In the genomic region with DNA sequence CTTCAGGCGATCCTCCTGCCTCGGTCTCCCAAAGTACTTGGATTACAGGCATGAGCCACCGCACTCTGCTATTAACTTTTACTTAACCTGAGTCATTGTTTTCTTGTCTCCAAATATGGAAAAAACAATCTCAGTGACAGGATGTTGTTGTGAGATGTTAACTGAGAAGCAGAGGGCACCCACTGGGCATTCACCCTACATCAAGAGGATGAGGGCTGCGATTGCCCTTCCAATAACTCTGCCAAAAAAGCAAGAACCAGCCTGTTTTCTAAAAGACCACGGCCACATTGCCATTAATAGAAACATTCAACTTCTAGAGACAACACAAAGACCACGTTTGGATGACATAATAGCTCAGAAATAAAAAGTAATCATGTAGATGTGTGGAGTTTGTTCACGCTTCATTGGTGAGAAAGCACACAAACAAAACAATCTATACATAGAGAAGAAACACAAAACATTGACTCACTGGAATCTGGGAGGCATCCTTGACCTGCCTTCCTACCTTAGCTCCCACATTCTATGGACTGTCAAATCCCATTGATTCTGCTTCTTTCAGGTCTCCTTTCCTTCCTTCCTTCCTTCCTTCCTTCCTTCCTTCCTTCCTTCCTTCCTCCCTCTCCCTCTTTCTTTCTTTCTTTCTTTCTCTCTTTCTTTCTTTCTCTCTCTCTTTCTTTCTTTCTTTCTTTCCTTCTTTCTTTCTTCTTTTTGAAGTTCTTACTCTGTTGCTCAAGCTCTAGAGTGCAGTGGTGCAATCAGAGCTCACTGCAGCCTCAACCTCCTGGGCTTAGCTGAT, we compare ENCODE assay signal across 24 cellular contexts.
DNase-seq lines count a peak whose midpoint lies in the region; ATAC-seq, FAIRE-seq and TF ChIP-seq lines count a peak whose summit lies in the region.
"Had no signal": no experiment of that assay in that cellular context is flagged by ENCODE, and none has a peak within 500 bp of the region (broad histone marks: within the 10 kb centered on the region; RNA-seq: fewer than 3 reads in every experiment).

No MANE protein-coding gene starts in this region.

- DNase-seq in IMR-90 (no peak), K562 (ENCODE audit: extremely low read depth in 1 of 4, low spot score in 3 of 4) (no peak), kidney tubule cell (ENCODE audit: low spot score) (peak; percentile 35), HFFc6 (no peak), NCI-H2227 (lab: John Stamatoyannopoulos, UW; ENCODE audit: unreplicated experiment) (no peak), upper lobe of right lung (no peak)
- DNase-seq in activated T-cell treated with anti-CD3 and anti-CD28 coated beads, Interleukin-2, amount 50 U/mL, for 1 hour: no peak
- DNase-seq: activated CD4-positive, alpha-beta T cell treated with anti-CD3 and anti-CD28 coated beads, Interleukin-2, amount 50 U/mL, for 1 hour; activated effector memory CD4-positive, alpha-beta T cell treated with Interleukin-2 at 50 U/mL for 16 hours; adrenal gland; DMS79 treated with DMSO at 0.1 percent for 48 hours; left lung; NCI-H1048; NCI-H187 treated with DMSO at 0.1 percent for 48 hours; NCI-H446 treated with DMSO at 0.1 percent for 48 hours; Peyer's patch; T-helper 17 cell had no signal

- H3K36me3 ChIP-seq in ACC112 (ENCODE audit: insufficient read depth, low read length): no peaks in the 10 kb centered on the region
- H3K36me3 ChIP-seq in IMR-90 (ENCODE audit: control insufficient read depth, insufficient read depth, low read length): no peaks in the 10 kb centered on the region
- H3K36me3 ChIP-seq in K562 (ENCODE audit: control insufficient read depth, insufficient read depth, low read length): no peaks in the 10 kb centered on the region
- H3K36me3 ChIP-seq in upper lobe of right lung: no peaks in the 10 kb centered on the region
- H3K36me3 ChIP-seq: adrenal gland, cardiac muscle cell, left lung, Peyer's patch had no signal

- H3K23ac ChIP-seq in IMR-90 (ENCODE audit: low read depth, low read length): no peak overlapping the region

- H2AK5ac ChIP-seq in IMR-90 (ENCODE audit: low read depth, low read length): peak overlapping the region; percentile 88

- no CpG with 5 or more reads among the region's 7 CpGs for WGBS in IMR-90 (ENCODE audit: extremely low coverage in 2 of 2, insufficient read length in 1 of 2), 2 experiments
- 24% methylated on average over 7 of the region's 7 CpGs for WGBS in K562 (ENCODE audit: insufficient coverage, low coverage, missing lambda C conversion rate)

- H3K79me2 ChIP-seq in ACC112 (ENCODE audit: control insufficient read depth, insufficient read depth, low read length, unreplicated experiment) (no peaks in the 10 kb centered on the region), K562 (ENCODE audit: control insufficient read depth, insufficient read depth, low read length) (no peaks in the 10 kb centered on the region)

- TF ChIP-seq POLR2A in IMR-90 (IDR thresholded peaks at IDR 0.05; ENCODE audit: low read depth, low read length) (no peak), K562 (conservative IDR thresholded peaks at IDR 0.05) (no peak)

- H2BK120ac ChIP-seq in IMR-90 (ENCODE audit: low read depth, low read length): peak overlapping the region; percentile 55

- peak overlapping the region; percentile 79 for H3K18ac ChIP-seq in IMR-90 (ENCODE audit: low read depth, low read length)

- no peak for FAIRE-seq in K562 (lab: Jason Lieb, UNC)
- FAIRE-seq: GM12878, urothelium cell line had no signal

- H2BK20ac ChIP-seq in IMR-90 (ENCODE audit: low read depth, low read length): peak overlapping the region; percentile 27; the same call in 1 of the 2 replicates

- H2BK15ac ChIP-seq in IMR-90 (ENCODE audit: low read depth, low read length): peak overlapping the region; percentile 77; the same call in 2 of the 3 replicates

- ATAC-seq in IMR-90 (ENCODE audit: low read depth) (no peak), K562 (no peak), upper lobe of right lung (no peak)
- ATAC-seq: GM12878, left lung, sciatic nerve, T-helper 17 cell had no signal

- no peak overlapping the region for H3K56ac ChIP-seq in IMR-90 (ENCODE audit: extremely low read depth, insufficient read depth, low read length)

- H3K4me2 ChIP-seq in IMR-90 (ENCODE audit: low read depth, low read length) (no peak overlapping the region), K562 (ENCODE audit: insufficient read depth, low read length) (no peak overlapping the region)

- no peaks in the 10 kb centered on the region for H3K36me3 Mint-ChIP-seq in HFFc6 (ENCODE audit: low read depth)

- CTCF ChIA-PET in IMR-90 (lab: Yijun Ruan, JAX) (no interaction called here), K562 (lab: Yijun Ruan, JAX; ENCODE audit: low intra/inter-chr PET ratio) (no interaction called here)

- peak overlapping the region; percentile 44 for H4K91ac ChIP-seq in IMR-90 (ENCODE audit: insufficient read depth, low read depth, low read length)

- peak overlapping the region; percentile 12; the same call in 1 of the 2 replicates for H3K14ac ChIP-seq in IMR-90 (replicated peaks; ENCODE audit: low read depth, low read length)

- no peaks in the 10 kb centered on the region; the same call in 1 of the 2 replicates for H3K27me3 Mint-ChIP-seq in HFFc6 (ENCODE audit: insufficient read depth)
- H3K27me3 Mint-ChIP-seq: T-helper 17 cell had no signal

- intact Hi-C loops in IMR-90 (cut with micrococcal nuclease) (no loop called here), K562 (cut with micrococcal nuclease) (no loop called here), upper lobe of right lung (cut with DNase I) (no loop called here)

- H3K9me1 ChIP-seq in IMR-90 (ENCODE audit: insufficient read depth, low read length) (peaks cover 5% of the 10 kb centered on the region; the same call in 1 of the 2 replicates), K562 (ENCODE audit: control insufficient read depth, insufficient read depth, low read length) (no peaks in the 10 kb centered on the region)

- no peak for TF ChIP-seq EP300 in K562 (IDR thresholded peaks at IDR 0.05; ENCODE audit: low read length)

- H3K9me3 ChIP-seq in IMR-90 (ENCODE audit: control insufficient read depth, insufficient read depth, low read length): no peaks in the 10 kb centered on the region
- H3K9me3 ChIP-seq in K562 (replicated peaks; ENCODE audit: control insufficient read depth, insufficient read depth, low read depth, low read length): no peaks in the 10 kb centered on the region
- H3K9me3 ChIP-seq in upper lobe of right lung: no peaks in the 10 kb centered on the region
- H3K9me3 ChIP-seq: adrenal gland, left lung, Peyer's patch had no signal

- peak overlapping the region; percentile 46; the same call in 1 of the 2 replicates for H4K5ac ChIP-seq in IMR-90 (ENCODE audit: low read depth, low read length)

- no peak overlapping the region for H3K4me3 Mint-ChIP-seq in HFFc6
- H3K4me3 Mint-ChIP-seq: nephron, T-helper 17 cell had no signal

- H3K4me1 ChIP-seq in ACC112 (ENCODE audit: control insufficient read depth, insufficient read depth, low read length, unreplicated experiment): peaks cover 47% of the 10 kb centered on the region
- H3K4me1 ChIP-seq in IMR-90 (ENCODE audit: control insufficient read depth, insufficient read depth, low read length): peaks cover 5% of the 10 kb centered on the region
- peaks cover 0 to 4% of the 10 kb centered on the region in 2 experiments; a peak in 3 of 5 replicates for H3K4me1 ChIP-seq in K562 (replicated peaks in 1 of 2; ENCODE audit: control insufficient read depth in 2 of 2, insufficient read depth in 2 of 2, low read length in 2 of 2)
- H3K4me1 ChIP-seq in upper lobe of right lung: no peaks in the 10 kb centered on the region
- H3K4me1 ChIP-seq: adrenal gland, Peyer's patch had no signal

- dilution Hi-C loops in IMR-90 (cut with HindIII; ENCODE audit: low sequenced_read_pairs, unreplicated experiment): no loop called here

- H3K27ac Mint-ChIP-seq in HFFc6: no peak overlapping the region
- H3K27ac Mint-ChIP-seq: T-helper 17 cell had no signal

- H3K27ac ChIP-seq in ACC112 (ENCODE audit: low read depth, low read length) (peak overlapping the region; percentile 100; the same call in 1 of the 2 replicates), IMR-90 (ENCODE audit: insufficient read depth, low read length) (no peak overlapping the region), K562 (ENCODE audit: extremely low read depth, low read depth, low read length) (no peak overlapping the region), upper lobe of right lung (no peak overlapping the region)
- H3K27ac ChIP-seq: adrenal gland, cardiac muscle cell, left lung, Peyer's patch, VCaP had no signal

- H3K4me1 Mint-ChIP-seq in HFFc6 (ENCODE audit: low read depth): peaks cover 62% of the 10 kb centered on the region
- H3K4me1 Mint-ChIP-seq: nephron had no signal

- H3K4ac ChIP-seq in IMR-90 (ENCODE audit: low read depth, low read length): peak overlapping the region; percentile 52

- POLR2A ChIA-PET in IMR-90 (lab: Charles Lee; ENCODE audit: unreplicated experiment) (interaction anchor here (0.6 kb wide), 1 partner anchor 18 kb away, joined by 7 read pairs; no protein-coding TSS in a partner anchor), K562 (lab: Yijun Ruan, JAX) (interaction anchor here (0.6 to 2.4 kb wide), 2 partner anchors 9 to 61 kb away, joined by 3 to 5 read pairs; no protein-coding TSS in a partner anchor)

- no peaks in the 10 kb centered on the region for H3K79me1 ChIP-seq in IMR-90 (ENCODE audit: low read depth in 1 of 2, low read length in 2 of 2)

- BruUV-seq in IMR-90 (replicated peaks; lab: Mats Ljungman, UMichigan): no TSS peak
- BruUV-seq in K562 (replicated peaks; lab: Mats Ljungman, UMichigan): no TSS peak

- H3K4me3 ChIP-seq in ACC112 (ENCODE audit: low read depth, low read length) (no peak overlapping the region), IMR-90 (ENCODE audit: insufficient read depth, low read depth, low read length) (no peak overlapping the region), K562 (no peak overlapping the region), upper lobe of right lung (no peak overlapping the region)
- H3K4me3 ChIP-seq: adrenal gland, cardiac muscle cell, GM12878, left lung, Peyer's patch had no signal

- in situ Hi-C loops in IMR-90 (cut with MboI; ENCODE audit: low sequenced_read_pairs): no loop called here
- in situ Hi-C loops in K562 (cut with MboI): no loop called here

- H2AFZ ChIP-seq in ACC112 (ENCODE audit: low read length, unreplicated experiment) (peak overlapping the region; percentile 21), IMR-90 (replicated peaks; ENCODE audit: low read length, poor library complexity) (no peak overlapping the region), K562 (ENCODE audit: low read depth, low read length) (no peak overlapping the region)

- no peaks in the 10 kb centered on the region for H3K27me3 ChIP-seq in ACC112 (ENCODE audit: insufficient read depth, low read length)
- H3K27me3 ChIP-seq in IMR-90 (ENCODE audit: control insufficient read depth, insufficient read depth, low read length): no peaks in the 10 kb centered on the region
- H3K27me3 ChIP-seq in K562 (ENCODE audit: control insufficient read depth in 2 of 2, insufficient read depth in 2 of 2, low read length in 2 of 2): no peaks in the 10 kb centered on the region
- H3K27me3 ChIP-seq in upper lobe of right lung: no peaks in the 10 kb centered on the region
- H3K27me3 ChIP-seq: adrenal gland, cardiac muscle cell, left lung, Peyer's patch had no signal

- H4K20me1 ChIP-seq in IMR-90 (ENCODE audit: insufficient read depth, low read length): no peaks in the 10 kb centered on the region
- H4K20me1 ChIP-seq in K562 (replicated peaks; ENCODE audit: control insufficient read depth, insufficient read depth, low read length): no peaks in the 10 kb centered on the region

- H4K8ac ChIP-seq in IMR-90 (ENCODE audit: low read depth in 2 of 2, low read length in 2 of 2): peak overlapping the region; percentile 2 to 15; a peak in 1 of 4 replicates

- H2AK9ac ChIP-seq in IMR-90 (replicated peaks; ENCODE audit: low read depth, low read length, poor library complexity): no peak overlapping the region

- TF ChIP-seq CTCF in IMR-90 (conservative IDR thresholded peaks at IDR 0.05; ENCODE audit: low read depth, low read length) (no peak), K562 (IDR thresholded peaks at IDR 0.05 in 2 of 3, conservative IDR thresholded peaks at IDR 0.05 in 1 of 3; ENCODE audit: insufficient read depth in 2 of 3, low read depth in 1 of 3, low read length in 3 of 3) (no peak), HFFc6 (IDR thresholded peaks at IDR 0.05) (no peak), upper lobe of right lung (IDR thresholded peaks at IDR 0.05) (no peak)

- TF ChIP-seq RAD21 in IMR-90 (IDR thresholded peaks at IDR 0.05; ENCODE audit: low read length): no peak
- no peak for TF ChIP-seq RAD21 in K562 (CRISPR knock-in tag; conservative IDR thresholded peaks at IDR 0.05 in 1 of 2, IDR thresholded peaks at IDR 0.05 in 1 of 2)

- no peak overlapping the region for H3K9ac ChIP-seq in IMR-90 (ENCODE audit: low read depth, low read length)
- H3K9ac ChIP-seq in K562 (ENCODE audit: insufficient read depth in 1 of 2, low read depth in 2 of 2, low read length in 2 of 2): no peak overlapping the region

- no peaks in the 10 kb centered on the region for H3K9me3 Mint-ChIP-seq in HFFc6
- H3K9me3 Mint-ChIP-seq: nephron had no signal

- peak overlapping the region; percentile 9 for H2BK5ac ChIP-seq in IMR-90 (ENCODE audit: low read depth, low read length, poor library complexity, severe bottlenecking)
